Comparison of ENCODE assay signal across 27 cellular contexts in genomic region chr14:99066378-99066777, GRCh38.
DNase-seq lines count a peak whose midpoint lies in the region; ATAC-seq, FAIRE-seq and TF ChIP-seq lines count a peak whose summit lies in the region.
"Had no signal": no experiment of that assay in that cellular context is flagged by ENCODE, and none has a peak within 500 bp of the region (broad histone marks: within the 10 kb centered on the region; RNA-seq: fewer than 3 reads in every experiment).

No MANE protein-coding gene starts in this region.

- peaks cover 23% of the 10 kb centered on the region for H3K9me3 Mint-ChIP-seq in nephron progenitor cell

- TF ChIP-seq CTCF in RWPE1 (conservative IDR thresholded peaks at IDR 0.05; ENCODE audit: low read depth) (no peak), pancreas (IDR thresholded peaks at IDR 0.05) (no peak), esophagus muscularis mucosa (IDR thresholded peaks at IDR 0.05) (no peak), nephron progenitor cell (IDR thresholded peaks at IDR 0.05) (no peak)

- H3K27ac ChIP-seq in RWPE1 (peak overlapping the region; percentile 99), pancreas (no peak overlapping the region), esophagus muscularis mucosa (replicated peaks in 1 of 4) (no peak overlapping the region)
- H3K27ac ChIP-seq: A549, upper lobe of left lung had no signal

- intact Hi-C loops in pancreas (cut with DNase I) (no loop called here), esophagus muscularis mucosa (cut with DNase I) (no loop called here)

- POLR2A ChIA-PET in RWPE1 (lab: Yijun Ruan, JAX; ENCODE audit: low non-redundant PET): no interaction called here

- H3K4me1 ChIP-seq in pancreas: no peaks in the 10 kb centered on the region
- H3K4me1 ChIP-seq in esophagus muscularis mucosa: no peaks in the 10 kb centered on the region
- H3K4me1 ChIP-seq: upper lobe of left lung had no signal

- TF ChIP-seq POLR2A in esophagus muscularis mucosa (IDR thresholded peaks at IDR 0.05; ENCODE audit: low read depth): no peak

- DNase-seq in H7 (peak; percentile 46), RWPE1 (ENCODE audit: low spot score) (no peak), islet precursor cell (peak; percentile 51), pancreas (peak in 2 of 6 donors; percentile 14 to 30), esophagus muscularis mucosa (ENCODE audit: extremely low spot score) (no peak), nephron progenitor cell (no peak), MV-4-11 (lab: John Stamatoyannopoulos, UW) (no peak), hypothalamus (lab: John Stamatoyannopoulos, UW) (no peak)
- DNase-seq: activated CD4-positive, alpha-beta T cell treated with anti-CD3 and anti-CD28 coated beads for 36 hours; activated CD8-positive, alpha-beta memory T cell treated with anti-CD3 and anti-CD28 coated beads for 24 hours; CD4-positive, CD25-positive, alpha-beta regulatory T cell; KBM-7; left ventricle myocardium superior; midbrain; naive thymus-derived CD4-positive, alpha-beta T cell; NCI-H1105; NCI-H187 treated with DMSO at 0.1 percent for 48 hours; NCI-H524 treated with DMSO at 0.1 percent for 48 hours; SIG-M5 had no signal

- H3K9me3 ChIP-seq in pancreas (no peaks in the 10 kb centered on the region), esophagus muscularis mucosa (peaks cover 0 to 14% (median 9%) of the 10 kb centered on the region in 4 donors)

- H3K36me3 ChIP-seq in H7 (replicated peaks; ENCODE audit: control insufficient read depth, insufficient read depth, low read length): no peaks in the 10 kb centered on the region
- H3K36me3 ChIP-seq in pancreas: no peaks in the 10 kb centered on the region
- no peaks in the 10 kb centered on the region for H3K36me3 ChIP-seq in esophagus muscularis mucosa
- H3K36me3 ChIP-seq: upper lobe of left lung had no signal

- TF ChIP-seq EP300 in esophagus muscularis mucosa (IDR thresholded peaks at IDR 0.05): no peak

- H3K36me3 Mint-ChIP-seq in nephron progenitor cell (ENCODE audit: low read depth): no peaks in the 10 kb centered on the region
- H3K36me3 Mint-ChIP-seq: stimulated activated memory B cell treated with anti-CD40 and anti-IgM and Interleukin-4, amounts not matched to agents 10 μg/mL and 1 μg/mL and 100 μg/mL, for 72 hours had no signal

- H3K27me3 ChIP-seq in H7 (ENCODE audit: control insufficient read depth, insufficient read depth, low read length): no peaks in the 10 kb centered on the region; the same call in 1 of the 2 replicates
- H3K27me3 ChIP-seq in pancreas: no peaks in the 10 kb centered on the region
- H3K27me3 ChIP-seq in esophagus muscularis mucosa: peaks cover 0 to 5% (median 0%) of the 10 kb centered on the region in 4 donors
- H3K27me3 ChIP-seq: upper lobe of left lung had no signal

- no peak for FAIRE-seq in pancreas (lab: Jason Lieb, UNC)
- FAIRE-seq: A549, bronchial epithelial cell, D721Med, endothelial cell of umbilical vein had no signal

- no peak overlapping the region for H3K27ac Mint-ChIP-seq in nephron progenitor cell
- H3K27ac Mint-ChIP-seq: activated CD4-positive, alpha-beta T cell treated with anti-CD3 and anti-CD28 coated beads for 36 hours; activated naive CD8-positive, alpha-beta T cell; CD4-positive, CD25-positive, alpha-beta regulatory T cell; GM23338; stimulated activated memory B cell treated with anti-CD40 and anti-IgM and Interleukin-4, amounts not matched to agents 10 μg/mL and 1 μg/mL and 100 μg/mL, for 72 hours had no signal

- ATAC-seq in pancreas: peak in 3 of 4 donors; percentile 50 to 79 (median 75)
- ATAC-seq: A549; activated CD4-positive, alpha-beta T cell treated with anti-CD3 and anti-CD28 coated beads for 36 hours; left ventricle myocardium superior had no signal

- H3K4me3 ChIP-seq in H7 (ENCODE audit: insufficient read depth, low read depth, low read length): no peak overlapping the region
- no peak overlapping the region for H3K4me3 ChIP-seq in pancreas
- H3K4me3 ChIP-seq in esophagus muscularis mucosa: no peak overlapping the region
- H3K4me3 ChIP-seq: A549, GM23338, upper lobe of left lung had no signal

- no peaks in the 10 kb centered on the region for H3K4me1 Mint-ChIP-seq in nephron progenitor cell
- H3K4me1 Mint-ChIP-seq: CD4-positive, CD25-positive, alpha-beta regulatory T cell; GM23338; stimulated activated memory B cell treated with anti-CD40 and anti-IgM and Interleukin-4, amounts not matched to agents 10 μg/mL and 1 μg/mL and 100 μg/mL, for 72 hours had no signal

- CTCF ChIA-PET in RWPE1 (lab: Yijun Ruan, JAX): no interaction called here

- H3K27me3 Mint-ChIP-seq in nephron progenitor cell (ENCODE audit: low read depth, poor library complexity): peaks cover 11% of the 10 kb centered on the region
- H3K27me3 Mint-ChIP-seq: activated CD4-positive, alpha-beta T cell treated with anti-CD3 and anti-CD28 coated beads for 36 hours; activated naive CD8-positive, alpha-beta T cell; CD4-positive, CD25-positive, alpha-beta regulatory T cell; stimulated activated memory B cell treated with anti-CD40 and anti-IgM and Interleukin-4, amounts not matched to agents 10 μg/mL and 1 μg/mL and 100 μg/mL, for 72 hours had no signal

- H3K4me3 Mint-ChIP-seq in nephron progenitor cell: no peak overlapping the region
- H3K4me3 Mint-ChIP-seq: activated CD4-positive, alpha-beta T cell treated with anti-CD3 and anti-CD28 coated beads for 36 hours; activated naive CD8-positive, alpha-beta T cell; CD4-positive, CD25-positive, alpha-beta regulatory T cell; GM23338; naive thymus-derived CD4-positive, alpha-beta T cell; stimulated activated memory B cell treated with anti-CD40 and anti-IgM and Interleukin-4, amounts not matched to agents 10 μg/mL and 1 μg/mL and 100 μg/mL, for 72 hours had no signal

- 28 to 36% methylated on average over 23 of the region's 23 CpGs for WGBS in pancreas, 2 donors
- WGBS in esophagus muscularis mucosa: 93% methylated on average over 14 of the region's 23 CpGs

Comparison
In these comparisons a context has a peak if more than half of its experiments do, and no peak if none do; other contexts are left out.
1. DNase-seq: peak in H7 (single experiment) and islet precursor cell (single experiment); none in RWPE1 (single experiment), esophagus muscularis mucosa (single experiment), nephron progenitor cell (single experiment), MV-4-11 (single experiment) and hypothalamus (0 of 51).